ENCODE assay signal across 3 cellular contexts in genomic region chr9:91008568-91008967, GRCh38.
"Had no signal": no experiment of that assay in that cellular context is flagged by ENCODE, and none has a peak within 500 bp of the region (broad histone marks: within the 10 kb centered on the region; RNA-seq: fewer than 3 reads in every experiment).

No MANE protein-coding gene starts in this region.

- H3K4me3 ChIP-seq: GM12878 had no signal

- ATAC-seq: GM12878 had no signal

- DNase-seq: GDM1, GF-D8 had no signal
